Comparison of ENCODE assay signal across 25 cellular contexts in the genomic region with DNA sequence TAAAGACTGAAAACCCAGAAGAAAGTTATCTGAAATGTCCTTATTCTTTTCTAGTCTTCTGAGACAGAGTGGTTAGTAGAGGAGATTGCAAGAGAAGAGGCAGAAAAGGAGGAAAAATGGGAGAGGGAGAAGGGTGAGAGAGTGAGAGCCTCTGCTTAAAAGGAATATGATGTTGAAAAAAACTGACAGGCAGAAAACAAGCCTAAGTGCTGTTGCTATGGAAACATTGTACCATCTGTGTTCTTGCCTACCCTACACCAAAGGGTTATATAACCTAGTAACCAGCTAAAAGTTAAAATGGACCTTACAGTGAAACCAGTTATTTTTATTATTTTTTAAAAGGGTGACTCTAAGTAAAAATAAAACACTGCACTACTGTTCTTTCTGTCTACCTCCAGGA. TPM values are rescaled to one million over a fixed set of nuclear protein-coding genes. Genes with fewer than 3 reads are reported as not detected.
DNase-seq lines count a peak whose midpoint lies in the region; ATAC-seq and TF ChIP-seq lines count a peak whose summit lies in the region.
"Had no signal": no experiment of that assay in that cellular context is flagged by ENCODE, and none has a peak within 500 bp of the region (broad histone marks: within the 10 kb centered on the region; RNA-seq: fewer than 3 reads in every experiment).

No MANE protein-coding gene starts in this region.

- no peak for ATAC-seq in HG03139 (IDR thresholded peaks at IDR 0.05; ENCODE audit: unreplicated experiment)
- ATAC-seq: activated naive CD8-positive, alpha-beta T cell treated with anti-CD3 and anti-CD28 coated beads, Interleukin-2, amount 50 U/mL, for 24 hours; lower lobe of right lung; T-helper 17 cell had no signal

- DNase-seq in NCI-H1105 treated with DMSO at 0.1 percent for 48 hours (lab: John Stamatoyannopoulos, UW) (peak; percentile 29), NCI-H1105 (lab: John Stamatoyannopoulos, UW) (no peak), NCI-H2227 (lab: John Stamatoyannopoulos, UW; ENCODE audit: unreplicated experiment) (peak; percentile 5), cerebellar nuclear complex (lab: John Stamatoyannopoulos, UW) (peak; percentile 55 to 66), HEK293T (ENCODE audit: extremely low spot score) (no peak)
- DNase-seq in activated CD4-positive, alpha-beta T cell treated with anti-CD3 and anti-CD28 coated beads for 48 hours: no peak
- DNase-seq: activated CD8-positive, alpha-beta memory T cell treated with anti-CD3 and anti-CD28 coated beads, Interleukin-2, amount 50 U/mL, for 48 hours; activated effector memory CD4-positive, alpha-beta T cell treated with anti-CD3 and anti-CD28 coated beads, Interleukin-2, amount 50 U/mL, for 16 hours; activated naive CD8-positive, alpha-beta T cell treated with anti-CD3 and anti-CD28 coated beads, Interleukin-2, amount 50 U/mL, for 24 hours; BE2C; brain microvascular endothelial cell; islet precursor cell; KG1; lower lobe of right lung; NCI-H2081; NK-92 treated with Interleukin-12 subunit alpha and Interleukin-12 subunit beta, amount 100 ng/mL, for 24 hours; nucleus accumbens; stimulated activated CD4-positive, alpha-beta T cell treated with anti-CD3 and anti-CD28 coated beads, Interleukin-4, amount 100 ng/mL, for 24 hours; stomach; T-helper 17 cell; WERI-Rb-1 had no signal

- H3K27ac ChIP-seq in temporal lobe (ENCODE audit: low read depth, low read length): peak overlapping the region; percentile 32
- H3K27ac ChIP-seq: brain microvascular endothelial cell, hepatocyte, lower lobe of right lung, SJSA1, stomach, WERI-Rb-1 had no signal

- POLR2A ChIA-PET in HEK293T (lab: Yijun Ruan, JAX): no interaction called here

- CTCF ChIA-PET in HEK293T (lab: Yijun Ruan, JAX): no interaction called here

TF ChIP-seq in HEK293T, 16 proteins besides CTCF, POLR2A, EP300 and RAD21:
- TF ChIP-seq FOXA1 (IDR thresholded peaks at IDR 0.05) (no peak), PKNOX1 (IDR thresholded peaks at IDR 0.05) (no peak), CTBP1 (IDR thresholded peaks at IDR 0.05; ENCODE audit: borderline replicate concordance) (no peak), ZNF384 (IDR thresholded peaks at IDR 0.05) (no peak), FOXM1 (IDR thresholded peaks at IDR 0.05; ENCODE audit: borderline replicate concordance) (no peak), L3MBTL2 (conservative IDR thresholded peaks at IDR 0.05) (no peak), TARDBP (IDR thresholded peaks at IDR 0.05) (no peak)

RNA-seq across cellular contexts. Expression of gene SH3BGRL2, which starts 28.3 kb away (rescaled TPM):
- total RNA-seq in temporal lobe: 16.5 TPM

Comparison
In these comparisons a context has a peak if more than half of its experiments do, and no peak if none do; other contexts are left out.
1. DNase-seq: peak in NCI-H1105 treated with DMSO at 0.1 percent for 48 hours (single experiment), NCI-H2227 (single experiment) and cerebellar nuclear complex (2 of 2); none in NCI-H1105 (single experiment), activated CD4-positive, alpha-beta T cell treated with anti-CD3 and anti-CD28 coated beads for 48 hours (single experiment) and HEK293T (single experiment).